10 cellular contexts compared by ENCODE assay signal in genomic region chr5:77133061-77133758, GRCh38.
DNase-seq lines count a peak whose midpoint lies in the region; FAIRE-seq and TF ChIP-seq lines count a peak whose summit lies in the region.
"Had no signal": no experiment of that assay in that cellular context is flagged by ENCODE, and none has a peak within 500 bp of the region (broad histone marks: within the 10 kb centered on the region; RNA-seq: fewer than 3 reads in every experiment).

No MANE protein-coding gene starts in this region.

- H3K27me3 ChIP-seq in brain microvascular endothelial cell (replicated peaks), result no peaks in the 10 kb centered on the region
- H3K27me3 ChIP-seq: BLaER1 had no signal

- no peak overlapping the region for H3K4me3 ChIP-seq in brain microvascular endothelial cell (ENCODE audit: low read depth, low read length)
- H3K4me3 ChIP-seq: BLaER1 had no signal

- no peak for TF ChIP-seq CTCF in brain microvascular endothelial cell (IDR thresholded peaks at IDR 0.05; ENCODE audit: low read depth, low read length, missing control alignments)

- in situ Hi-C loops in brain microvascular endothelial cell (cut with HindIII; ENCODE audit: low pct_ligation_motif_present, low sequenced_read_pairs), result no loop called here

- H3K27ac ChIP-seq in brain microvascular endothelial cell, result no peak overlapping the region
- H3K27ac ChIP-seq: BLaER1 had no signal

- FAIRE-seq in urothelium cell line (lab: Jason Lieb, UNC), result peak; percentile 73

- peak; percentile 3 for DNase-seq in NCI-H1092 treated with DMSO at 0.1 percent for 48 hours (lab: John Stamatoyannopoulos, UW)
- DNase-seq in NCI-H1092 (lab: John Stamatoyannopoulos, UW), result no peak
- peak; percentile 99 for DNase-seq in brain microvascular endothelial cell
- peak; percentile 94 for DNase-seq in kidney tubule cell (ENCODE audit: low spot score)
- peak; percentile 91 for DNase-seq in urothelium cell line (ENCODE audit: low spot score)
- DNase-seq in GF-D8 (lab: John Stamatoyannopoulos, UW), result no peak
- DNase-seq in T-helper 1 cell, result no peak
- no peak for DNase-seq in activated CD4-positive, alpha-beta T cell treated with anti-CD3 and anti-CD28 coated beads, Interleukin-2, amount 50 U/mL, for 1 hour
- DNase-seq: activated T-cell treated with anti-CD3 and anti-CD28 coated beads, Interleukin-2, amount 50 U/mL, for 1 hour had no signal

- no peaks in the 10 kb centered on the region for H3K36me3 ChIP-seq in brain microvascular endothelial cell (replicated peaks)

Comparison
In these comparisons a context has a peak if more than half of its experiments do, and no peak if none do; other contexts are left out.
1. DNase-seq: peak in NCI-H1092 treated with DMSO at 0.1 percent for 48 hours (single experiment), brain microvascular endothelial cell (single experiment), kidney tubule cell (single experiment) and urothelium cell line (single experiment); none in NCI-H1092 (single experiment), GF-D8 (single experiment), T-helper 1 cell (0 of 5) and activated CD4-positive, alpha-beta T cell treated with anti-CD3 and anti-CD28 coated beads, Interleukin-2, amount 50 U/mL, for 1 hour (single experiment).